ENCODE assay signal across 1 cellular context in the genomic region with DNA sequence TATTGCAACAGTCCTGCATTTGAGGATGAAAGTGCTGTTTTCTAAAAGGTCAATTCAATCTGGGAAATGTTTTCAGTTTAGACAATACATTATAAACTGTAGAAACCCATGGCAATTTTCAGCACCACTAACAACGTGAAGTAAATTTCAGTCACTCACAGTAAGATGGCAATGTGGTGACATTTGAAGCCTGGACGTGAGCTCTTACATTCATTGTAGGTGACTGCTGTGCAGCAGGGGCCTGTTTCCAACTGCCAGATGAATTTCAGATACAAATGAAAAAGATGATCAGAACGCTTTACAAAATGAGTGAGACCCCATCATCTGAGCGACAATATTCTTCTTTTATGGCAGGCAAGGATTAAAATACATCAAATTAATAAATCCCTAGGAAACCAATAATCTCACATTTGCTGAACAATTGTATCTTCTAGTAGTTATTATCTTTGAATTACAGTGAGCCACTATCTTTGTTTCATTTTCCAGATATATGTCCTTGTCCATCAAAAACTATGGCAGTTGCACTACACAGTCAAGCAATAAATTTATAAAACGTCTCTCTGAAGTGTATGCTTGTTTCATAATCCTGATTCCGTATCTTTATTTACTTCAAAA.
TF ChIP-seq lines count a peak whose summit lies in the region.

No MANE protein-coding gene starts in this region.

TF ChIP-seq in WTC11, 78 proteins besides CTCF, POLR2A, EP300 and RAD21 (continued from another document):
- TF ChIP-seq, protein P1, sequence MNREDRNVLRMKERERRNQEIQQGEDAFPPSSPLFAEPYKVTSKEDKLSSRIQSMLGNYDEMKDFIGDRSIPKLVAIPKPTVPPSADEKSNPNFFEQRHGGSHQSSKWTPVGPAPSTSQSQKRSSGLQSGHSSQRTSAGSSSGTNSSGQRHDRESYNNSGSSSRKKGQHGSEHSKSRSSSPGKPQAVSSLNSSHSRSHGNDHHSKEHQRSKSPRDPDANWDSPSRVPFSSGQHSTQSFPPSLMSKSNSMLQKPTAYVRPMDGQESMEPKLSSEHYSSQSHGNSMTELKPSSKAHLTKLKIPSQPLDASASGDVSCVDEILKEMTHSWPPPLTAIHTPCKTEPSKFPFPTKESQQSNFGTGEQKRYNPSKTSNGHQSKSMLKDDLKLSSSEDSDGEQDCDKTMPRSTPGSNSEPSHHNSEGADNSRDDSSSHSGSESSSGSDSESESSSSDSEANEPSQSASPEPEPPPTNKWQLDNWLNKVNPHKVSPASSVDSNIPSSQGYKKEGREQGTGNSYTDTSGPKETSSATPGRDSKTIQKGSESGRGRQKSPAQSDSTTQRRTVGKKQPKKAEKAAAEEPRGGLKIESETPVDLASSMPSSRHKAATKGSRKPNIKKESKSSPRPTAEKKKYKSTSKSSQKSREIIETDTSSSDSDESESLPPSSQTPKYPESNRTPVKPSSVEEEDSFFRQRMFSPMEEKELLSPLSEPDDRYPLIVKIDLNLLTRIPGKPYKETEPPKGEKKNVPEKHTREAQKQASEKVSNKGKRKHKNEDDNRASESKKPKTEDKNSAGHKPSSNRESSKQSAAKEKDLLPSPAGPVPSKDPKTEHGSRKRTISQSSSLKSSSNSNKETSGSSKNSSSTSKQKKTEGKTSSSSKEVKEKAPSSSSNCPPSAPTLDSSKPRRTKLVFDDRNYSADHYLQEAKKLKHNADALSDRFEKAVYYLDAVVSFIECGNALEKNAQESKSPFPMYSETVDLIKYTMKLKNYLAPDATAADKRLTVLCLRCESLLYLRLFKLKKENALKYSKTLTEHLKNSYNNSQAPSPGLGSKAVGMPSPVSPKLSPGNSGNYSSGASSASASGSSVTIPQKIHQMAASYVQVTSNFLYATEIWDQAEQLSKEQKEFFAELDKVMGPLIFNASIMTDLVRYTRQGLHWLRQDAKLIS (CRISPR knock-in tag; IDR thresholded peaks at IDR 0.05; ENCODE audit: borderline replicate concordance) = no peak
- TF ChIP-seq HMGA2 (CRISPR knock-in tag; IDR thresholded peaks at IDR 0.05) = no peak
- TF ChIP-seq NFE2L1 (CRISPR knock-in tag; IDR thresholded peaks at IDR 0.05) = no peak
- TF ChIP-seq CREB1 (CRISPR knock-in tag; IDR thresholded peaks at IDR 0.05) = no peak
- no peak for TF ChIP-seq KAT7 (CRISPR knock-in tag; IDR thresholded peaks at IDR 0.05; ENCODE audit: borderline replicate concordance)
